In genomic region chr9:98964911-98965336, GRCh38 we compare ENCODE assay signal across 28 cellular contexts. TPM values are rescaled to one million over a fixed set of nuclear protein-coding genes. Genes with fewer than 3 reads are reported as not detected.
DNase-seq lines count a peak whose midpoint lies in the region; FAIRE-seq and TF ChIP-seq lines count a peak whose summit lies in the region.
"Had no signal": no experiment of that assay in that cellular context is flagged by ENCODE, and none has a peak within 500 bp of the region (broad histone marks: within the 10 kb centered on the region; RNA-seq: fewer than 3 reads in every experiment).

No MANE protein-coding gene starts in this region.

- CTCF ChIA-PET in MCF 10A (lab: Yijun Ruan, JAX), result interaction anchor here (0.9 to 2.5 kb wide), 4 partner anchors 9 to 34 kb away, joined by 3 to 11 read pairs (median 8); no protein-coding TSS in a partner anchor

- H3K27ac Mint-ChIP-seq in MCF 10A (ENCODE audit: low read depth, unreplicated experiment), result no peak overlapping the region
- H3K27ac Mint-ChIP-seq: B cell; brain; CD8-positive, alpha-beta memory T cell; IgD-negative memory B cell; neural progenitor cell had no signal

- H3K36me3 ChIP-seq in esophagus squamous epithelium (no peaks in the 10 kb centered on the region), muscle layer of colon (ENCODE audit: insufficient read depth, low read length) (no peaks in the 10 kb centered on the region), subcutaneous abdominal adipose tissue (ENCODE audit: control insufficient read depth in 5 of 5, insufficient read depth in 5 of 5, low read length in 5 of 5) (peaks cover 0 to 14% (median 7%) of the 10 kb centered on the region in 5 donors)
- H3K36me3 ChIP-seq: neural progenitor cell, WERI-Rb-1 had no signal

- H3K4me3 ChIP-seq in esophagus squamous epithelium (no peak overlapping the region), muscle layer of colon (ENCODE audit: low read depth in 1 of 2, low read length in 2 of 2) (no peak overlapping the region), subcutaneous abdominal adipose tissue (ENCODE audit: low read depth in 1 of 5, low read length in 5 of 5) (no peak overlapping the region)
- H3K4me3 ChIP-seq: neural progenitor cell, skin epidermis had no signal

- TF ChIP-seq CTCF in esophagus squamous epithelium (IDR thresholded peaks at IDR 0.05) (no peak), MCF 10A (IDR thresholded peaks at IDR 0.05; ENCODE audit: unreplicated experiment) (no peak)

- H3K4me1 Mint-ChIP-seq in MCF 10A (ENCODE audit: insufficient read depth, unreplicated experiment), result no peaks in the 10 kb centered on the region
- H3K4me1 Mint-ChIP-seq: B cell; CD8-positive, alpha-beta memory T cell; IgD-negative memory B cell had no signal

- H3K9me3 ChIP-seq in esophagus squamous epithelium (no peaks in the 10 kb centered on the region), muscle layer of colon (ENCODE audit: low read length) (no peaks in the 10 kb centered on the region), subcutaneous abdominal adipose tissue (ENCODE audit: control insufficient read depth in 5 of 5, low read length in 5 of 5) (peaks cover 0 to 3% (median 0%) of the 10 kb centered on the region in 5 donors)

- H3K27me3 ChIP-seq in esophagus squamous epithelium, result peaks cover 0 to 7% (median 0%) of the 10 kb centered on the region in 4 donors
- H3K27me3 ChIP-seq in muscle layer of colon (ENCODE audit: control insufficient read depth in 1 of 2, insufficient read depth in 2 of 2, low read length in 2 of 2), result no peaks in the 10 kb centered on the region
- H3K27me3 ChIP-seq in subcutaneous abdominal adipose tissue (ENCODE audit: control insufficient read depth in 5 of 5, insufficient read depth in 4 of 5, low read length in 5 of 5), result no peaks in the 10 kb centered on the region
- H3K27me3 ChIP-seq: neural progenitor cell had no signal

- H3K4me3 Mint-ChIP-seq in MCF 10A (ENCODE audit: unreplicated experiment), result no peak overlapping the region
- H3K4me3 Mint-ChIP-seq: activated T-cell treated with anti-CD3 and anti-CD28 coated beads, Interleukin-2, amount 50 U/mL, for 4 hours; B cell; brain; CD8-positive, alpha-beta memory T cell; IgD-negative memory B cell; neural progenitor cell had no signal

- TF ChIP-seq POLR2A in esophagus squamous epithelium (IDR thresholded peaks at IDR 0.05), result no peak
- TF ChIP-seq POLR2A in H54 (IDR thresholded peaks at IDR 0.05; ENCODE audit: low read depth, low read length), result no peak

- H3K9ac ChIP-seq in muscle layer of colon (ENCODE audit: low read length), result peak overlapping the region; percentile 0
- H3K9ac ChIP-seq in subcutaneous abdominal adipose tissue (ENCODE audit: low read length in 5 of 5), result peak overlapping the region in 1 of 5 donors; percentile 30
- H3K9ac ChIP-seq: neural progenitor cell had no signal

- intact Hi-C loops in esophagus squamous epithelium (cut with DNase I) (no loop called here), MCF 10A (cut with micrococcal nuclease) (no loop called here)

- peaks cover 0 to 71% (median 31%) of the 10 kb centered on the region in 3 donors for H3K4me1 ChIP-seq in esophagus squamous epithelium
- peaks cover 72% of the 10 kb centered on the region for H3K4me1 ChIP-seq in muscle layer of colon (ENCODE audit: insufficient read depth, low read length)
- H3K4me1 ChIP-seq in subcutaneous abdominal adipose tissue (ENCODE audit: control insufficient read depth in 5 of 5, insufficient read depth in 5 of 5, low read length in 5 of 5), result peaks cover 16 to 86% (median 80%) of the 10 kb centered on the region in 5 donors
- H3K4me1 ChIP-seq: neural progenitor cell had no signal

- H3K27ac ChIP-seq in esophagus squamous epithelium (peak overlapping the region; percentile 48 to 89 (median 82)), muscle layer of colon (ENCODE audit: low read depth, low read length) (peak overlapping the region; percentile 71), subcutaneous abdominal adipose tissue (ENCODE audit: low read depth, low read length) (peak overlapping the region; percentile 84)
- H3K27ac ChIP-seq: neural progenitor cell, WERI-Rb-1 had no signal

- POLR2A ChIA-PET in MCF 10A (lab: Yijun Ruan, JAX), result no interaction called here

- no peak for FAIRE-seq in H54 (lab: Jason Lieb, UNC)
- FAIRE-seq: A204.1, endothelial cell of umbilical vein had no signal

- peaks cover 31% of the 10 kb centered on the region for H3K27me3 Mint-ChIP-seq in MCF 10A (ENCODE audit: insufficient read depth, unreplicated experiment)

- DNase-seq in EH (ENCODE audit: low read depth) (peak; percentile 47), esophagus squamous epithelium (lab: John Stamatoyannopoulos, UW) (no peak), H54 (ENCODE audit: insufficient read length, low spot score) (no peak), MCF 10A (ENCODE audit: unreplicated experiment) (no peak), NCI-H187 (lab: John Stamatoyannopoulos, UW) (no peak), NCI-H2029 (lab: John Stamatoyannopoulos, UW) (no peak)
- DNase-seq: activated CD4-positive, alpha-beta T cell treated with anti-CD3 and anti-CD28 coated beads for 48 hours; activated naive CD4-positive, alpha-beta T cell; activated T-cell treated with anti-CD3 and anti-CD28 coated beads, Interleukin-2, amount 50 U/mL, for 4 hours; CD8-positive, alpha-beta memory T cell; DMS 273 treated with DMSO at 0.1 percent for 48 hours; GOT3; head of caudate nucleus; mammary epithelial cell; NCI-H1048; NCI-H69; SIG-M5; stimulated activated CD8-positive, alpha-beta memory T cell treated with anti-CD3 and anti-CD28 coated beads, Interleukin-4, amount 100 ng/mL, for 48 hours; WERI-Rb-1 had no signal

- H3K36me3 Mint-ChIP-seq in MCF 10A (ENCODE audit: insufficient read depth, unreplicated experiment), result no peaks in the 10 kb centered on the region
- H3K36me3 Mint-ChIP-seq: brain; CD8-positive, alpha-beta memory T cell; IgD-negative memory B cell; neural progenitor cell had no signal

- WGBS in esophagus squamous epithelium, 2 donors, result 77 to 79% methylated on average over 3 to 7 of the region's 7 CpGs

- no TSS peak for BruUV-seq in MCF 10A (replicated peaks; lab: Mats Ljungman, UMichigan)

- H3K9me3 Mint-ChIP-seq in MCF 10A (ENCODE audit: unreplicated experiment), result no peaks in the 10 kb centered on the region
- H3K9me3 Mint-ChIP-seq: activated T-cell treated with anti-CD3 and anti-CD28 coated beads, Interleukin-2, amount 50 U/mL, for 4 hours; CD8-positive, alpha-beta memory T cell; IgD-negative memory B cell; neural progenitor cell had no signal

RNA-seq across cellular contexts. Expression of gene COL15A1, which starts 21.2 kb away (rescaled TPM):
- 10 to 100 TPM in 2 of 4 donors, 1 to 10 TPM in 2; 3.4 to 33.2 (median 9.7) TPM for total RNA-seq in esophagus squamous epithelium
- total RNA-seq in MCF 10A (2022), result not detected in 2 replicates
- total RNA-seq: B cell; CD8-positive, alpha-beta memory T cell; endothelial cell of umbilical vein had no signal
